Comparison of ENCODE assay signal across 15 cellular contexts in genomic region chr4:8308856-8309771, GRCh38. TPM values are rescaled to one million over a fixed set of nuclear protein-coding genes. Genes with fewer than 3 reads are reported as not detected.
DNase-seq lines count a peak whose midpoint lies in the region; ATAC-seq and TF ChIP-seq lines count a peak whose summit lies in the region.
"Had no signal": no experiment of that assay in that cellular context is flagged by ENCODE, and none has a peak within 500 bp of the region (broad histone marks: within the 10 kb centered on the region; RNA-seq: fewer than 3 reads in every experiment).

No MANE protein-coding gene starts in this region.

- H3K27ac Mint-ChIP-seq in activated CD8-positive, alpha-beta T cell treated with anti-CD3 and anti-CD28 coated beads for 36 hours = no peak overlapping the region

- TF ChIP-seq CTCF in cardiac fibroblast (IDR thresholded peaks at IDR 0.05; ENCODE audit: low read depth, low read length) (no peak), left ventricle myocardium inferior (IDR thresholded peaks at IDR 0.05; ENCODE audit: borderline replicate concordance) (peak; percentile 47)
- TF ChIP-seq CTCF in activated CD8-positive, alpha-beta T cell treated with anti-CD3 and anti-CD28 coated beads for 36 hours (IDR thresholded peaks at IDR 0.05) = no peak

- peaks cover 0 to 8% (median 0%) of the 10 kb centered on the region in 11 experiments; a peak in 1 of 22 replicates for H3K27me3 ChIP-seq in BLaER1 treated with 17β-estradiol and CSF1 and Interleukin-3, amounts not matched to agents 10 nM and 100 nM
- no peaks in the 10 kb centered on the region for H3K27me3 ChIP-seq in left ventricle myocardium inferior (ENCODE audit: low read depth)
- H3K27me3 ChIP-seq in SJCRH30 = 0 out of 2 replicates have a peak, but pooled peaks cover 7% of the 10 kb centered on the region
- H3K27me3 ChIP-seq: neutrophil, SJSA1 had no signal

- H3K36me3 Mint-ChIP-seq in activated CD8-positive, alpha-beta T cell treated with anti-CD3 and anti-CD28 coated beads for 36 hours (ENCODE audit: low read depth) = no peaks in the 10 kb centered on the region

- peak overlapping the region in 10 of 11 experiments; percentile 39 to 86 (median 73); a peak in 20 of 22 replicates for H3K4me2 ChIP-seq in BLaER1 treated with 17β-estradiol and CSF1 and Interleukin-3, amounts not matched to agents 10 nM and 100 nM

- peaks cover 30 to 75% (median 61%) of the 10 kb centered on the region in 10 experiments for H3K4me1 ChIP-seq in BLaER1 treated with 17β-estradiol and CSF1 and Interleukin-3, amounts not matched to agents 10 nM and 100 nM
- H3K4me1 ChIP-seq in left ventricle myocardium inferior (peaks cover 50% of the 10 kb centered on the region), SJCRH30 (no peaks in the 10 kb centered on the region)

- H3K27me3 Mint-ChIP-seq in activated CD8-positive, alpha-beta T cell treated with anti-CD3 and anti-CD28 coated beads for 36 hours = no peaks in the 10 kb centered on the region

- no peak overlapping the region for H3K4me3 ChIP-seq in BLaER1 treated with 17β-estradiol and CSF1 and Interleukin-3, amounts not matched to agents 10 nM and 100 nM
- no peak overlapping the region for H3K4me3 ChIP-seq in cardiac fibroblast (replicated peaks in 1 of 2; ENCODE audit: low read depth in 2 of 2, low read length in 2 of 2)
- H3K4me3 ChIP-seq in left ventricle myocardium inferior = no peak overlapping the region
- H3K4me3 ChIP-seq in SJCRH30 = no peak overlapping the region
- H3K4me3 ChIP-seq: GM12878, SJSA1 had no signal

- H4K20me1 ChIP-seq in BLaER1 treated with 17β-estradiol and CSF1 and Interleukin-3, amounts not matched to agents 10 nM and 100 nM = peaks cover 0 to 38% (median 0%) of the 10 kb centered on the region in 11 experiments; a peak in 3 of 22 replicates

- peaks cover 7% of the 10 kb centered on the region for H3K9me3 Mint-ChIP-seq in activated CD8-positive, alpha-beta T cell treated with anti-CD3 and anti-CD28 coated beads for 36 hours

- no peaks in the 10 kb centered on the region for H3K4me1 Mint-ChIP-seq in activated CD8-positive, alpha-beta T cell treated with anti-CD3 and anti-CD28 coated beads for 36 hours (ENCODE audit: low read depth)

- DNase-seq in cardiac fibroblast (ENCODE audit: low read depth in 2 of 2) = peak; percentile 18 to 59
- peak; percentile 81 for DNase-seq in left ventricle myocardium inferior
- DNase-seq in sciatic nerve (ENCODE audit: low spot score) = peak; percentile 66
- no peak for DNase-seq in SJCRH30
- DNase-seq in cerebellar nuclear complex (lab: John Stamatoyannopoulos, UW) = no peak
- no peak for DNase-seq in activated CD8-positive, alpha-beta T cell treated with anti-CD3 and anti-CD28 coated beads for 36 hours
- DNase-seq: C1 segment of cervical spinal cord; dermis blood vessel endothelial cell; NCI-H1930; stimulated activated CD8-positive, alpha-beta memory T cell treated with anti-CD3 and anti-CD28 coated beads, Interleukin-4, amount 100 ng/mL, for 48 hours had no signal

- peak overlapping the region in 3 of 11 experiments; percentile 10 to 45 (median 33); a peak in 5 of 22 replicates for H3K9ac ChIP-seq in BLaER1 treated with 17β-estradiol and CSF1 and Interleukin-3, amounts not matched to agents 10 nM and 100 nM

- ATAC-seq in sciatic nerve = peak; percentile 87
- no peak for ATAC-seq in activated CD8-positive, alpha-beta T cell treated with anti-CD3 and anti-CD28 coated beads for 36 hours
- no peak for ATAC-seq in GM21723 (IDR thresholded peaks at IDR 0.05; ENCODE audit: unreplicated experiment)
- ATAC-seq: GM12878 had no signal

- H3K9me3 ChIP-seq in BLaER1 treated with 17β-estradiol and CSF1 and Interleukin-3, amounts not matched to agents 10 nM and 100 nM (replicated peaks in 1 of 11) = peaks cover 7 to 20% (median 14%) of the 10 kb centered on the region in 11 experiments; a peak in 17 of 22 replicates
- peaks cover 6% of the 10 kb centered on the region for H3K9me3 ChIP-seq in left ventricle myocardium inferior (replicated peaks)
- no peaks in the 10 kb centered on the region; the same call in 1 of the 2 replicates for H3K9me3 ChIP-seq in SJCRH30 (replicated peaks)
- H3K9me3 ChIP-seq: neutrophil, SJSA1 had no signal

- no peak overlapping the region for H3K4me3 Mint-ChIP-seq in activated CD8-positive, alpha-beta T cell treated with anti-CD3 and anti-CD28 coated beads for 36 hours

- peaks cover 0 to 33% (median 20%) of the 10 kb centered on the region in 11 experiments; a peak in 13 of 22 replicates for H3K36me3 ChIP-seq in BLaER1 treated with 17β-estradiol and CSF1 and Interleukin-3, amounts not matched to agents 10 nM and 100 nM
- H3K36me3 ChIP-seq in left ventricle myocardium inferior = no peaks in the 10 kb centered on the region
- H3K36me3 ChIP-seq in SJCRH30 = no peaks in the 10 kb centered on the region
- H3K36me3 ChIP-seq: SJSA1 had no signal

- CTCF ChIA-PET in activated CD8-positive, alpha-beta T cell treated with anti-CD3 and anti-CD28 coated beads for 36 hours (lab: Charles Lee) = no interaction called here

- POLR2A ChIA-PET in activated CD8-positive, alpha-beta T cell treated with anti-CD3 and anti-CD28 coated beads for 36 hours (lab: Charles Lee) = interaction anchor here (0.9 kb wide), 1 partner anchor 12 kb away, joined by 3 read pairs; no protein-coding TSS in a partner anchor

- peak overlapping the region in 5 of 11 experiments; percentile 4 to 59 (median 40); a peak in 8 of 22 replicates for H3K27ac ChIP-seq in BLaER1 treated with 17β-estradiol and CSF1 and Interleukin-3, amounts not matched to agents 10 nM and 100 nM
- peak overlapping the region; percentile 69 for H3K27ac ChIP-seq in left ventricle myocardium inferior (replicated peaks)
- H3K27ac ChIP-seq in SJCRH30 = no peak overlapping the region
- H3K27ac ChIP-seq: neutrophil, SJSA1 had no signal

- intact Hi-C loops in left ventricle myocardium inferior (cut with micrococcal nuclease) = no loop called here
- intact Hi-C loops in sciatic nerve (cut with DNase I) = no loop called here
- intact Hi-C loops in activated CD8-positive, alpha-beta T cell treated with anti-CD3 and anti-CD28 coated beads for 36 hours (cut with micrococcal nuclease) = no loop called here

RNA-seq across cellular contexts. Expression of gene HTRA3, which starts 39.6 kb away (rescaled TPM):
- 119 TPM for total RNA-seq in left ventricle myocardium inferior
- total RNA-seq in sciatic nerve = 23.7 TPM
- 0.08 TPM in 1 of 2 replicates, not detected in the other for total RNA-seq in SJCRH30 (2014; rRNA removed; shearing (Covaris generic))
- under 1 TPM in 1 of 2 experiments, not detected in 1; 0.11 TPM for total RNA-seq in activated CD8-positive, alpha-beta T cell treated with anti-CD3 and anti-CD28 coated beads for 36 hours

Comparison
In these comparisons a context has a peak if more than half of its experiments do, and no peak if none do; other contexts are left out.
1. DNase-seq: peak in cardiac fibroblast (2 of 2), left ventricle myocardium inferior (single experiment) and sciatic nerve (single experiment); none in SJCRH30 (0 of 2), cerebellar nuclear complex (0 of 2) and activated CD8-positive, alpha-beta T cell treated with anti-CD3 and anti-CD28 coated beads for 36 hours (single experiment).
2. RNA of gene HTRA3, which starts 39.6 kb away (total RNA-seq): 119 TPM in left ventricle myocardium inferior (single experiment) and 23.7 TPM in sciatic nerve (single experiment); 0.11 TPM in activated CD8-positive, alpha-beta T cell treated with anti-CD3 and anti-CD28 coated beads for 36 hours and 0.08 TPM in SJCRH30; every median in the first group is over 10 times any median in the second.